Comparison of ENCODE assay signal across 22 cellular contexts in the genomic region with DNA sequence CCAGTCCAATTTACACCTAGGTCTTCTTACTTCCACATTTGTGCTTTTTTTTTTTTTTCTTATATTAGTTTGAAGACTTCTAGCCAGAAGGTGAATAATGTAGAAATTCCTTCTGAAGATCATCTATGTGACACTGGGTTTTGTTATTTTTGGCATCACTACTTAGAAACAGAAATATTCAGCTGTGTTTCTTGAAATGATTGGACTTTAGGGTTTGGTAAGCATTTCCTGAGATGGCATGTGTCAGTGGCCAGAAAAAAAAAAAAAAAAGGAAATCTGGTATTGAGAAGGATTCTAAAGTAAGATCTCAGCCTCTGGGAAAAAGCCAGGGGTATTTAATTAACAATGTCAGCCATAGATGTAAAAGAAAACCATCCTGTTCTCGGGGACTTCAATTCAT. TPM values are rescaled to one million over a fixed set of nuclear protein-coding genes. Genes with fewer than 3 reads are reported as not detected.
A peak's percentile ranks its signal among the peaks of the same experiment; 100 is the strongest.
DNase-seq lines count a peak whose midpoint lies in the region; ATAC-seq, FAIRE-seq and TF ChIP-seq lines count a peak whose summit lies in the region.
"Had no signal": no experiment of that assay in that cellular context is flagged by ENCODE, and none has a peak within 500 bp of the region (broad histone marks: within the 10 kb centered on the region; RNA-seq: fewer than 3 reads in every experiment).

No MANE protein-coding gene starts in this region.

- no peaks in the 10 kb centered on the region for H3K79me2 ChIP-seq in SK-N-SH (ENCODE audit: insufficient read depth)

- no peaks in the 10 kb centered on the region for H4K20me1 ChIP-seq in SK-N-SH (ENCODE audit: insufficient read depth)

- H3K36me3 Mint-ChIP-seq in activated CD8-positive, alpha-beta memory T cell treated with anti-CD3 and anti-CD28 coated beads, Interleukin-2, amount 10 ng/mL, durations not matched to agents 7 days and 5 days, result peaks cover 53% of the 10 kb centered on the region

- no peak for DNase-seq in activated CD8-positive, alpha-beta memory T cell treated with anti-CD3 and anti-CD28 coated beads, Interleukin-2, amount 10 ng/mL, durations not matched to agents 7 days and 5 days
- no peak for DNase-seq in activated CD8-positive, alpha-beta memory T cell treated with anti-CD3 and anti-CD28 coated beads, Interleukin-2, amount 50 U/mL, for 4 hours
- DNase-seq in SK-N-SH (no peak), cardiac fibroblast (ENCODE audit: low read depth in 2 of 2) (peak; percentile 43 to 73), pulmonary artery endothelial cell (ENCODE audit: low read depth, low spot score) (peak; percentile 45), GM12892 (ENCODE audit: insufficient read length) (no peak), NCI-H2029 treated with DMSO at 0.1 percent for 48 hours (lab: John Stamatoyannopoulos, UW) (no peak)
- DNase-seq: anterior cingulate cortex; cortex of kidney; GOT3; hypothalamus; left colon; MG63; NCI-H2081; NCI-H524 treated with DMSO at 0.1 percent for 48 hours; PC-9; posterior cingulate gyrus; stimulated activated CD4-positive, alpha-beta T cell treated with anti-CD3 and anti-CD28 coated beads, Interleukin-15, amount 100 ng/mL, for 24 hours had no signal

- TF ChIP-seq CTCF in SK-N-SH (IDR thresholded peaks at IDR 0.05) (no peak), cardiac fibroblast (IDR thresholded peaks at IDR 0.05; ENCODE audit: low read depth, low read length) (no peak)

- H3K4me3 Mint-ChIP-seq in activated CD8-positive, alpha-beta memory T cell treated with anti-CD3 and anti-CD28 coated beads, Interleukin-2, amount 10 ng/mL, durations not matched to agents 7 days and 5 days, result no peak overlapping the region
- H3K4me3 Mint-ChIP-seq: WTC11 had no signal

- CTCF ChIA-PET in activated CD8-positive, alpha-beta memory T cell treated with anti-CD3 and anti-CD28 coated beads, Interleukin-2, amount 10 ng/mL, durations not matched to agents 7 days and 5 days (lab: Charles Lee), result interaction anchor here (0.7 to 1.6 kb wide), 6 partner anchors 9 to 71 kb away, joined by 3 to 6 read pairs (median 3); no protein-coding TSS in a partner anchor
- CTCF ChIA-PET in SK-N-SH (lab: Yijun Ruan, JAX), result interaction anchor here (1.8 kb wide), 1 partner anchor 10 kb away, joined by 7 read pairs; no protein-coding TSS in a partner anchor

- H3K9ac ChIP-seq in SK-N-SH, result no peak overlapping the region

- peaks cover 6 to 17% of the 10 kb centered on the region in 2 experiments; a peak in 2 of 4 replicates for H3K4me1 ChIP-seq in SK-N-SH (ENCODE audit: control insufficient read depth in 1 of 2, insufficient read depth in 2 of 2, low read depth in 1 of 2, low read length in 1 of 2)

- 54% methylated on average over 1 of the region's 1 CpG for WGBS in SK-N-SH (ENCODE audit: low lambda C conversion rate)

- peak in 1 of 2 experiments; percentile 23; a peak in 1 of 4 replicates for TF ChIP-seq EP300 in SK-N-SH (IDR thresholded peaks at IDR 0.05; ENCODE audit: borderline replicate concordance in 1 of 2, low read depth in 1 of 2, low read length in 1 of 2)

- no peaks in the 10 kb centered on the region for H3K27me3 Mint-ChIP-seq in activated CD8-positive, alpha-beta memory T cell treated with anti-CD3 and anti-CD28 coated beads, Interleukin-2, amount 10 ng/mL, durations not matched to agents 7 days and 5 days

- no peak for FAIRE-seq in GM12892 (lab: Jason Lieb, UNC)
- FAIRE-seq: A549 had no signal

- H3K27ac Mint-ChIP-seq in activated CD8-positive, alpha-beta memory T cell treated with anti-CD3 and anti-CD28 coated beads, Interleukin-2, amount 10 ng/mL, durations not matched to agents 7 days and 5 days, result peak overlapping the region; percentile 61
- H3K27ac Mint-ChIP-seq: WTC11 had no signal

- H3K4me3 ChIP-seq in SK-N-SH (ENCODE audit: low read depth in 2 of 2, low read length in 1 of 2) (no peak overlapping the region), cardiac fibroblast (replicated peaks in 1 of 2; ENCODE audit: low read depth in 2 of 2, low read length in 2 of 2) (no peak overlapping the region)
- H3K4me3 ChIP-seq: A549, MG63, PC-9, suprapubic skin had no signal

- H3K36me3 ChIP-seq in SK-N-SH (replicated peaks in 1 of 2; ENCODE audit: control insufficient read depth in 1 of 2, insufficient read depth in 2 of 2, low read length in 1 of 2), result peaks cover 0 to 8% of the 10 kb centered on the region in 2 experiments
- H3K36me3 ChIP-seq: MG63 had no signal

- H3K27me3 ChIP-seq in SK-N-SH (ENCODE audit: insufficient read depth), result no peaks in the 10 kb centered on the region
- H3K27me3 ChIP-seq: MG63, suprapubic skin had no signal

- POLR2A ChIA-PET in SK-N-SH (lab: Yijun Ruan, JAX), result no interaction called here

- no peak for TF ChIP-seq RAD21 in SK-N-SH (IDR thresholded peaks at IDR 0.05; ENCODE audit: low read length)

- no peaks in the 10 kb centered on the region for H3K9me3 ChIP-seq in SK-N-SH
- H3K9me3 ChIP-seq: A549, MG63, suprapubic skin had no signal

- H3K27ac ChIP-seq in SK-N-SH (ENCODE audit: low read depth in 2 of 2, low read length in 1 of 2), result peak overlapping the region; percentile 30 to 67; a peak in 3 of 4 replicates
- H3K27ac ChIP-seq: A549, PC-9, suprapubic skin had no signal

- ATAC-seq in activated CD8-positive, alpha-beta memory T cell treated with anti-CD3 and anti-CD28 coated beads, Interleukin-2, amount 10 ng/mL, durations not matched to agents 7 days and 5 days, result peak; percentile 51
- no peak for ATAC-seq in GM18517 (IDR thresholded peaks at IDR 0.05; ENCODE audit: unreplicated experiment)
- ATAC-seq: A549, left colon had no signal

- H2AFZ ChIP-seq in SK-N-SH (ENCODE audit: low read depth), result no peak overlapping the region
- H2AFZ ChIP-seq: PC-9 had no signal

- H3K4me2 ChIP-seq in SK-N-SH, result peak overlapping the region; percentile 51; the same call in 1 of the 2 replicates
- H3K4me2 ChIP-seq: A549, PC-9 had no signal

- H3K9me2 ChIP-seq in SK-N-SH, result no peaks in the 10 kb centered on the region

- H3F3A ChIP-seq in SK-N-SH (replicated peaks; ENCODE audit: insufficient read depth), result peaks cover 8% of the 10 kb centered on the region

- H3K9me3 Mint-ChIP-seq in activated CD8-positive, alpha-beta memory T cell treated with anti-CD3 and anti-CD28 coated beads, Interleukin-2, amount 10 ng/mL, durations not matched to agents 7 days and 5 days (ENCODE audit: low read depth), result no peaks in the 10 kb centered on the region
- H3K9me3 Mint-ChIP-seq: WTC11 had no signal

- no peak for TF ChIP-seq POLR2A in GM12892 (IDR thresholded peaks at IDR 0.05; ENCODE audit: low read depth, low read length)

- peaks cover 70% of the 10 kb centered on the region for H3K4me1 Mint-ChIP-seq in activated CD8-positive, alpha-beta memory T cell treated with anti-CD3 and anti-CD28 coated beads, Interleukin-2, amount 10 ng/mL, durations not matched to agents 7 days and 5 days

TF ChIP-seq in SK-N-SH, 30 proteins besides CTCF, POLR2A, EP300 and RAD21 (continues in another document):
- TF ChIP-seq, protein P1, sequence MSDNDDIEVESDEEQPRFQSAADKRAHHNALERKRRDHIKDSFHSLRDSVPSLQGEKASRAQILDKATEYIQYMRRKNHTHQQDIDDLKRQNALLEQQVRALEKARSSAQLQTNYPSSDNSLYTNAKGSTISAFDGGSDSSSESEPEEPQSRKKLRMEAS (IDR thresholded peaks at IDR 0.05; ENCODE audit: low read depth), result no peak
- TF ChIP-seq POLR2AphosphoS5 (IDR thresholded peaks at IDR 0.05; ENCODE audit: low read depth, low read length), result peak; percentile 18; the same call in 1 of the 2 replicates
- TF ChIP-seq EZH2phosphoT487 (IDR thresholded peaks at IDR 0.05; ENCODE audit: borderline replicate concordance, low read depth), result no peak
- TF ChIP-seq FOXM1 (IDR thresholded peaks at IDR 0.05; ENCODE audit: low read depth), result no peak
- TF ChIP-seq JUND (IDR thresholded peaks at IDR 0.05), result peak; percentile 20; the same call in 1 of the 2 replicates
- TF ChIP-seq TCF12 (IDR thresholded peaks at IDR 0.05), result peak; percentile 70
- TF ChIP-seq ZBTB33 (IDR thresholded peaks at IDR 0.05; ENCODE audit: borderline replicate concordance, low read depth), result no peak
- no peak for TF ChIP-seq MEF2A (IDR thresholded peaks at IDR 0.05; ENCODE audit: borderline replicate concordance, low read depth)
- TF ChIP-seq NFIC (IDR thresholded peaks at IDR 0.05; ENCODE audit: borderline replicate concordance), result peak; percentile 49; the same call in 1 of the 2 replicates

RNA-seq across cellular contexts. Expression of gene LRRC8C, which starts 43.4 kb away (rescaled TPM):
- total RNA-seq in activated CD8-positive, alpha-beta memory T cell treated with anti-CD3 and anti-CD28 coated beads, Interleukin-2, amount 10 ng/mL, durations not matched to agents 7 days and 5 days, result 10 to 100 TPM; 43.5 to 44.3 TPM
- polyA plus RNA-seq in SK-N-SH (2012; rRNA removed), result 4.2 and 5.2 TPM in 2 replicates
- polyA plus RNA-seq in SK-N-SH (2012; cell fraction: cytosol; rRNA removed), result 6.5 and 6.6 TPM in 2 replicates
- polyA plus RNA-seq in SK-N-SH (2012; cell fraction: nucleus; rRNA removed), result 2.2 and 3.0 TPM in 2 replicates
- 24.3 and 24.4 TPM in 2 replicates for total RNA-seq in pulmonary artery endothelial cell
- polyA plus RNA-seq in GM12892 (2012; ENCODE audit: missing spikeins), result 1.3 TPM

Comparison
In these comparisons a context has a peak if more than half of its experiments do, and no peak if none do; other contexts are left out.
1. DNase-seq: peak in cardiac fibroblast (2 of 2) and pulmonary artery endothelial cell (single experiment); none in activated CD8-positive, alpha-beta memory T cell treated with anti-CD3 and anti-CD28 coated beads, Interleukin-2, amount 10 ng/mL, durations not matched to agents 7 days and 5 days (single experiment), activated CD8-positive, alpha-beta memory T cell treated with anti-CD3 and anti-CD28 coated beads, Interleukin-2, amount 50 U/mL, for 4 hours (single experiment), SK-N-SH (single experiment), GM12892 (single experiment) and NCI-H2029 treated with DMSO at 0.1 percent for 48 hours (single experiment).